In genomic region chr4:36209941-36210663, GRCh38 we compare ENCODE assay signal across 15 cellular contexts. TPM values are rescaled to one million over a fixed set of nuclear protein-coding genes. Genes with fewer than 3 reads are reported as not detected.
DNase-seq lines count a peak whose midpoint lies in the region; ATAC-seq, FAIRE-seq and TF ChIP-seq lines count a peak whose summit lies in the region.
"Had no signal": no experiment of that assay in that cellular context is flagged by ENCODE, and none has a peak within 500 bp of the region (broad histone marks: within the 10 kb centered on the region; RNA-seq: fewer than 3 reads in every experiment).

No MANE protein-coding gene starts in this region.

- H3K27ac ChIP-seq in spleen, result no peak overlapping the region
- no peak overlapping the region for H3K27ac ChIP-seq in esophagus muscularis mucosa (replicated peaks in 1 of 4)
- H3K27ac ChIP-seq: foreskin keratinocyte, HL-60, RWPE1 had no signal

- peak overlapping the region in 3 of 5 donors; percentile 3 to 70 (median 52) for H3K4me3 Mint-ChIP-seq in immature natural killer cell
- H3K4me3 Mint-ChIP-seq: neural crest cell had no signal

- DNase-seq in GM12891 (ENCODE audit: insufficient read length, low spot score) (no peak), GM20000 (ENCODE audit: low spot score) (peak; percentile 7), immature natural killer cell (no peak), dedifferentiated amniotic fluid mesenchymal stem cell (ENCODE audit: extremely low spot score) (no peak), RCC 7860 (ENCODE audit: low spot score) (no peak), spleen (no peak), esophagus muscularis mucosa (ENCODE audit: extremely low spot score) (no peak)
- DNase-seq: cortex of kidney, foreskin keratinocyte, MG63, small intestine had no signal

- H3K9me3 Mint-ChIP-seq in immature natural killer cell, result no peaks in the 10 kb centered on the region
- H3K9me3 Mint-ChIP-seq: neural crest cell had no signal

- peak; percentile 52 for ATAC-seq in HG03520 (IDR thresholded peaks at IDR 0.05; ENCODE audit: unreplicated experiment)
- ATAC-seq: foreskin keratinocyte had no signal

- H3K36me3 ChIP-seq in spleen (peaks cover 0 to 79% (median 10%) of the 10 kb centered on the region in 6 donors), esophagus muscularis mucosa (peaks cover 0 to 4% (median 0%) of the 10 kb centered on the region in 4 donors)
- H3K36me3 ChIP-seq: MG63 had no signal

- H3K27me3 Mint-ChIP-seq in immature natural killer cell (ENCODE audit: low read depth in 3 of 3), result no peaks in the 10 kb centered on the region

- H3K36me3 Mint-ChIP-seq in immature natural killer cell, result peaks cover 30 to 55% (median 41%) of the 10 kb centered on the region in 3 donors

- peaks cover 0 to 57% (median 19%) of the 10 kb centered on the region in 6 donors for H3K4me1 ChIP-seq in spleen
- no peaks in the 10 kb centered on the region for H3K4me1 ChIP-seq in esophagus muscularis mucosa

- intact Hi-C loops in spleen (cut with DNase I; ENCODE audit: low total_unique reads), result no loop called here
- intact Hi-C loops in esophagus muscularis mucosa (cut with DNase I), result no loop called here

- H3K27me3 ChIP-seq in spleen (replicated peaks in 1 of 7) (no peaks in the 10 kb centered on the region), esophagus muscularis mucosa (no peaks in the 10 kb centered on the region)
- H3K27me3 ChIP-seq: foreskin keratinocyte, MG63 had no signal

- peak overlapping the region in 5 of 6 donors; percentile 43 to 79 (median 71) for H3K27ac Mint-ChIP-seq in immature natural killer cell

- peak; percentile 77 for FAIRE-seq in GM12891 (lab: Jason Lieb, UNC)
- no peak for FAIRE-seq in RCC 7860 (lab: Jason Lieb, UNC)
- FAIRE-seq: small intestine had no signal

- H3K9me3 ChIP-seq in spleen, result no peaks in the 10 kb centered on the region
- no peaks in the 10 kb centered on the region for H3K9me3 ChIP-seq in esophagus muscularis mucosa
- H3K9me3 ChIP-seq: MG63 had no signal

- H3K4me1 Mint-ChIP-seq in immature natural killer cell, result peaks cover 62 to 99% of the 10 kb centered on the region in 2 donors

- TF ChIP-seq POLR2A in GM12891 (IDR thresholded peaks at IDR 0.05; ENCODE audit: low read depth, low read length), result no peak
- TF ChIP-seq POLR2A in spleen (IDR thresholded peaks at IDR 0.05), result no peak
- no peak for TF ChIP-seq POLR2A in esophagus muscularis mucosa (IDR thresholded peaks at IDR 0.05; ENCODE audit: low read depth)

- TF ChIP-seq EP300 in esophagus muscularis mucosa (IDR thresholded peaks at IDR 0.05), result no peak

- no peak for TF ChIP-seq CTCF in GM20000 (IDR thresholded peaks at IDR 0.05; ENCODE audit: extremely low read depth, missing control alignments)
- no peak for TF ChIP-seq CTCF in spleen (IDR thresholded peaks at IDR 0.05 in 8 of 11, conservative IDR thresholded peaks at IDR 0.05 in 3 of 11)
- TF ChIP-seq CTCF in esophagus muscularis mucosa (IDR thresholded peaks at IDR 0.05), result no peak

- no peak overlapping the region for H3K4me3 ChIP-seq in spleen
- no peak overlapping the region for H3K4me3 ChIP-seq in esophagus muscularis mucosa
- H3K4me3 ChIP-seq: MG63 had no signal

- 57 to 75% (median 70%) methylated on average over 7 of the region's 7 CpGs for WGBS in spleen, 5 donors
- 66% methylated on average over 7 of the region's 7 CpGs for WGBS in esophagus muscularis mucosa

TF ChIP-seq in GM12891, 5 proteins besides CTCF, POLR2A, EP300 and RAD21:
- TF ChIP-seq SPI1 (IDR thresholded peaks at IDR 0.05; ENCODE audit: low read depth, low read length), result no peak
- no peak for TF ChIP-seq POLR2AphosphoS5 (IDR thresholded peaks at IDR 0.05; ENCODE audit: low read depth, low read length)
- TF ChIP-seq PAX5 (IDR thresholded peaks at IDR 0.05; ENCODE audit: insufficient read depth, low read length, severe bottlenecking), result no peak
- no peak for TF ChIP-seq POU2F2 (IDR thresholded peaks at IDR 0.05; ENCODE audit: low read depth, low read length)
- no peak for TF ChIP-seq TAF1 (IDR thresholded peaks at IDR 0.05; ENCODE audit: low read depth, low read length)

RNA-seq across cellular contexts. Expression of gene ARAP2, which starts 34.2 kb away (rescaled TPM):
- polyA plus RNA-seq in GM12891 (2012; ENCODE audit: low read depth, missing spikeins), result 8.5 TPM
- polyA plus RNA-seq in immature natural killer cell (10 to 100 TPM; 34.7 to 62.7 (median 38.9) TPM), spleen (1 to 10 TPM; 6.8 to 9.5 (median 7.7) TPM)
- total RNA-seq in spleen (100 to 1,000 TPM in 2 of 7 donors, 10 to 100 TPM in 5; 51.9 to 161 (median 71.6) TPM), esophagus muscularis mucosa (10 to 100 TPM in 1 of 4 donors, 1 to 10 TPM in 3; 7.5 to 21.0 (median 7.9) TPM)
